In the genomic region with DNA sequence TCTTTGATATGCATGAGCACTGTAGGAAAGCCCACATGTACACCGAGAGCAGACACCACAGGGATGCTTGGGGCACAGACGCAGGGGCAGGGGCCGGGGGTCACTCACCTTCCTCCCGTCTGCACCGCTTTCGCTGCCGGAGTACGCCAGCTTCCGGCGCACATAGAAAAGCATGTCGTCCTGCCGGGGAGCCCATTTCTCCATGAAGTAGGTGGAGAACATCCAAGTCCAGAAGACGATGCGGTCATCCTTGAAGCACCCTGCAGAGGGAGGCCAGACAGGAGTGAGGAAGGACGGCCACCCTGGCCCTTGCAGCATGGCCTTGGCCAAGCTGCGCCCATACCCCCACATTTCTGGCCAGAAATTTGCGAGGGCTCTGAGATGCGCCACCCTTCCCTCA, we compare ENCODE assay signal across 1 cellular context.
TF ChIP-seq lines count a peak whose summit lies in the region.

No MANE protein-coding gene starts in this region.

TF ChIP-seq in A549, 52 proteins besides CTCF, POLR2A, EP300 and RAD21 (continued from another document):
- TF ChIP-seq REST (IDR thresholded peaks at IDR 0.05): no peak
- no peak for TF ChIP-seq PBX3 (IDR thresholded peaks at IDR 0.05)
- no peak for TF ChIP-seq RCOR1 (IDR thresholded peaks at IDR 0.05; ENCODE audit: low read depth, low read length)
- no peak for TF ChIP-seq ZSCAN20 (CRISPR knock-in tag; IDR thresholded peaks at IDR 0.05)
